ENCODE assay signal across 23 cellular contexts in the genomic region with DNA sequence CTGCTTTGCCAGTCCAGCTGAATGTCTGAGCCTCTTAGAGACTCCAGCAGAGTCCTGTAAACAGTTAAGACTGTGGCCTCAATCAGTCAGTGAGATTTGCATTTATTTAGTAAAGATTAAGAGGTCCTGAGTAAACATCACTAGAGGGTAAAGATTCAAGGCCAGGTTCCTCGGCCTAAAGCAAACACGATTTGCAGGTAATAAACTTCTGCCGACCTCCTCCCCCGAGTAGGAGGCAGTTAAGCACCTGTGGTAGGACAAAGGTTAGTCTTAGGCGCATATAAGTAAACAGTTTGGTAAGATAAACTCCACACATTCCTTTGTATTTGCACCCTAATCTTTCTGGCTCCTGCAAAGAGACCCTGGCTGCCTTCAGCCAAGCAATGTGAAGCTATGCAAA.
A peak's percentile ranks its signal among the peaks of the same experiment; 100 is the strongest.
DNase-seq lines count a peak whose midpoint lies in the region; ATAC-seq, FAIRE-seq and TF ChIP-seq lines count a peak whose summit lies in the region.
"Had no signal": no experiment of that assay in that cellular context is flagged by ENCODE, and none has a peak within 500 bp of the region (broad histone marks: within the 10 kb centered on the region; RNA-seq: fewer than 3 reads in every experiment).

No MANE protein-coding gene starts in this region.

- FAIRE-seq in frontal cortex (lab: Jason Lieb, UNC), result no peak
- FAIRE-seq: G401.6, GM19239, H54 had no signal

- no peaks in the 10 kb centered on the region for H3K79me2 ChIP-seq in mesendoderm (ENCODE audit: control insufficient read depth, insufficient read depth, low read length)

- POLR2A ChIA-PET in Caco-2 (lab: Charles Lee), result no interaction called here

- H3K27me3 Mint-ChIP-seq in Caco-2 (ENCODE audit: insufficient read depth, unreplicated experiment), result no peaks in the 10 kb centered on the region

- H3K36me3 ChIP-seq in Caco-2 (ENCODE audit: control insufficient read depth, insufficient read depth, low read length) (no peaks in the 10 kb centered on the region), colonic mucosa (no peaks in the 10 kb centered on the region), mesendoderm (ENCODE audit: control insufficient read depth, insufficient read depth, low read length) (no peaks in the 10 kb centered on the region)
- H3K36me3 ChIP-seq: BLaER1 treated with 17β-estradiol and CSF1 and Interleukin-3, amounts not matched to agents 10 nM and 100 nM had no signal

- WGBS in mesendoderm (ENCODE audit: extremely low coverage, insufficient coverage, low lambda C conversion rate), result no CpG with 5 or more reads among the region's 5 CpGs

- no peak overlapping the region for H3K23ac ChIP-seq in mesendoderm (ENCODE audit: low read length)

- intact Hi-C loops in Caco-2 (cut with micrococcal nuclease; ENCODE audit: unreplicated experiment) (no loop called here), colonic mucosa (cut with DNase I) (no loop called here)

- no peak overlapping the region for H3K4ac ChIP-seq in mesendoderm (ENCODE audit: low read depth, low read length)

- peaks cover 11% of the 10 kb centered on the region for H3K4me1 Mint-ChIP-seq in Caco-2 (ENCODE audit: low read depth, unreplicated experiment)

- no peak overlapping the region for H4K8ac ChIP-seq in mesendoderm (ENCODE audit: low read depth, low read length)

- CTCF ChIA-PET in Caco-2 (lab: Charles Lee), result no interaction called here

- BruUV-seq in Caco-2 (replicated peaks; lab: Mats Ljungman, UMichigan), result no TSS peak

- H3K9me3 Mint-ChIP-seq in Caco-2 (ENCODE audit: unreplicated experiment), result peaks cover 10% of the 10 kb centered on the region

- ATAC-seq in omental fat pad (ENCODE audit: low FRiP score) (no peak), HG02763 (IDR thresholded peaks at IDR 0.05; ENCODE audit: unreplicated experiment) (no peak)
- ATAC-seq: CD8-positive, alpha-beta T cell had no signal

- H3K4me3 ChIP-seq in Caco-2 (ENCODE audit: low read depth, low read length) (no peak overlapping the region), colonic mucosa (no peak overlapping the region), mesendoderm (ENCODE audit: low read length) (no peak overlapping the region)
- H3K4me3 ChIP-seq: BLaER1 treated with 17β-estradiol and CSF1 and Interleukin-3, amounts not matched to agents 10 nM and 100 nM; SK-N-MC had no signal

- H3K56ac ChIP-seq in mesendoderm (ENCODE audit: low read length), result no peak overlapping the region

- no peak overlapping the region for H3K4me2 ChIP-seq in mesendoderm (ENCODE audit: low read length)
- H3K4me2 ChIP-seq: BLaER1 treated with 17β-estradiol and CSF1 and Interleukin-3, amounts not matched to agents 10 nM and 100 nM had no signal

- TF ChIP-seq CTCF in Caco-2 (IDR thresholded peaks at IDR 0.05; ENCODE audit: insufficient read depth in 1 of 2, low read depth in 1 of 2, low read length in 1 of 2, severe bottlenecking in 1 of 2, unreplicated experiment in 1 of 2), result no peak
- TF ChIP-seq CTCF in colonic mucosa (IDR thresholded peaks at IDR 0.05), result no peak
- no peak for TF ChIP-seq CTCF in omental fat pad (IDR thresholded peaks at IDR 0.05)

- no peaks in the 10 kb centered on the region for H3K36me3 Mint-ChIP-seq in Caco-2 (ENCODE audit: insufficient read depth, unreplicated experiment)
- H3K36me3 Mint-ChIP-seq: CD8-positive, alpha-beta T cell had no signal

- H3K18ac ChIP-seq in mesendoderm (ENCODE audit: low read length), result no peak overlapping the region

- no peaks in the 10 kb centered on the region for H3K27me3 ChIP-seq in Caco-2 (replicated peaks; ENCODE audit: control insufficient read depth, insufficient read depth, low read length)
- no peaks in the 10 kb centered on the region for H3K27me3 ChIP-seq in colonic mucosa
- no peaks in the 10 kb centered on the region for H3K27me3 ChIP-seq in mesendoderm (ENCODE audit: insufficient read depth, low read length, poor library complexity)

- no peaks in the 10 kb centered on the region for H3K79me1 ChIP-seq in mesendoderm (ENCODE audit: low read length)

- H3K9ac ChIP-seq in colonic mucosa (ENCODE audit: low read depth in 2 of 2, low read length in 2 of 2) (no peak overlapping the region), mesendoderm (ENCODE audit: low read length) (no peak overlapping the region)
- H3K9ac ChIP-seq: BLaER1 treated with 17β-estradiol and CSF1 and Interleukin-3, amounts not matched to agents 10 nM and 100 nM had no signal

- no peak overlapping the region for H3K27ac Mint-ChIP-seq in Caco-2 (ENCODE audit: unreplicated experiment)
- H3K27ac Mint-ChIP-seq: CD8-positive, alpha-beta T cell; HFFc6 had no signal

- no peak overlapping the region for H4K5ac ChIP-seq in mesendoderm (ENCODE audit: low read length)

- H2AK5ac ChIP-seq in mesendoderm (ENCODE audit: low read length), result no peak overlapping the region

- H3K4me3 Mint-ChIP-seq in Caco-2 (ENCODE audit: unreplicated experiment), result peak overlapping the region; percentile 40
- H3K4me3 Mint-ChIP-seq: CD8-positive, alpha-beta T cell; HFFc6 had no signal

- H3K9me3 ChIP-seq in Caco-2 (no peaks in the 10 kb centered on the region), colonic mucosa (no peaks in the 10 kb centered on the region)

- H3K4me1 ChIP-seq in Caco-2 (peaks cover 8% of the 10 kb centered on the region; the same call in 1 of the 2 replicates), colonic mucosa (no peaks in the 10 kb centered on the region), mesendoderm (ENCODE audit: control insufficient read depth, low read depth, low read length) (no peaks in the 10 kb centered on the region)
- H3K4me1 ChIP-seq: BLaER1 treated with 17β-estradiol and CSF1 and Interleukin-3, amounts not matched to agents 10 nM and 100 nM had no signal

- H2BK15ac ChIP-seq in mesendoderm (replicated peaks; ENCODE audit: low read depth), result no peak overlapping the region

- H2BK120ac ChIP-seq in mesendoderm (ENCODE audit: low read depth, low read length), result no peak overlapping the region

- no peak overlapping the region for H3K27ac ChIP-seq in colonic mucosa
- H3K27ac ChIP-seq in mesendoderm (ENCODE audit: low read depth, low read length), result no peak overlapping the region
- H3K27ac ChIP-seq: BLaER1 treated with 17β-estradiol and CSF1 and Interleukin-3, amounts not matched to agents 10 nM and 100 nM; SK-N-MC had no signal

- H2BK5ac ChIP-seq in mesendoderm (ENCODE audit: low read length), result no peak overlapping the region

- DNase-seq in Caco-2 (peak; percentile 70 to 83), HuH-7.5 (ENCODE audit: low spot score) (peak; percentile 3), colonic mucosa (peak; percentile 69), mesendoderm (peak; percentile 40), frontal cortex (ENCODE audit: low spot score in 2 of 2) (no peak), omental fat pad (ENCODE audit: low spot score) (no peak), NCI-H1436 (lab: John Stamatoyannopoulos, UW) (no peak)
- DNase-seq: CD8-positive, alpha-beta T cell; DND-41; HFFc6; Kasumi-1; MM.1S; NCI-H1092; NCI-H2081; NCI-H446 treated with DMSO at 0.1 percent for 48 hours; NCI-H748 treated with DMSO at 0.1 percent for 48 hours; SHP77 had no signal

Comparison
In these comparisons a context has a peak if more than half of its experiments do, and no peak if none do; other contexts are left out.
1. DNase-seq: peak in Caco-2 (2 of 2), HuH-7.5 (single experiment), colonic mucosa (single experiment) and mesendoderm (single experiment); none in frontal cortex (0 of 2), omental fat pad (single experiment) and NCI-H1436 (single experiment).